In genomic region chr6:136761227-136761922, GRCh38 we compare ENCODE assay signal across 8 cellular contexts. TPM values are rescaled to one million over a fixed set of nuclear protein-coding genes. Genes with fewer than 3 reads are reported as not detected.
DNase-seq lines count a peak whose midpoint lies in the region; ATAC-seq and TF ChIP-seq lines count a peak whose summit lies in the region.

No MANE protein-coding gene starts in this region.

- H2AFZ ChIP-seq in OCI-LY3 (ENCODE audit: low read depth, low read length) (no peak overlapping the region), parathyroid adenoma (peak overlapping the region; percentile 50)

- peaks cover 3% of the 10 kb centered on the region; the same call in 1 of the 2 replicates for H4K20me1 ChIP-seq in OCI-LY3 (ENCODE audit: insufficient read depth, low read length)

- H3K4me1 ChIP-seq in OCI-LY3 (ENCODE audit: low read length), result peaks cover 36% of the 10 kb centered on the region
- H3K4me1 ChIP-seq in parathyroid adenoma, result no peaks in the 10 kb centered on the region

- no peak for ATAC-seq in GM21825 (IDR thresholded peaks at IDR 0.05; ENCODE audit: unreplicated experiment)
- ATAC-seq in esophagus mucosa, result no peak

- H3K27me3 ChIP-seq in GM06990 (replicated peaks; ENCODE audit: control insufficient read depth, insufficient read depth, low read length) (no peaks in the 10 kb centered on the region), OCI-LY3 (ENCODE audit: low read depth, low read length) (no peaks in the 10 kb centered on the region), parathyroid adenoma (ENCODE audit: control insufficient read depth, insufficient read depth, low read length) (no peaks in the 10 kb centered on the region)

- H3K79me2 ChIP-seq in OCI-LY3 (ENCODE audit: low read length) (no peaks in the 10 kb centered on the region), parathyroid adenoma (no peaks in the 10 kb centered on the region)

- peak overlapping the region; percentile 1; the same call in 1 of the 2 replicates for H3K4me2 ChIP-seq in OCI-LY3 (ENCODE audit: low read length)
- peak overlapping the region; percentile 32 for H3K4me2 ChIP-seq in parathyroid adenoma (ENCODE audit: low read length)

- H3K4me3 ChIP-seq in GM06990 (replicated peaks; ENCODE audit: low read depth, low read length), result peak overlapping the region; percentile 28
- no peak overlapping the region for H3K4me3 ChIP-seq in OCI-LY3 (ENCODE audit: low read length)
- no peak overlapping the region for H3K4me3 ChIP-seq in parathyroid adenoma (ENCODE audit: low read depth, low read length)

- H3K9me3 ChIP-seq in OCI-LY3 (ENCODE audit: insufficient read depth, low read length) (no peaks in the 10 kb centered on the region), parathyroid adenoma (ENCODE audit: control insufficient read depth, low read length) (no peaks in the 10 kb centered on the region)

- DNase-seq in GM06990 (ENCODE audit: extremely low read depth, insufficient read length), result no peak
- peak; percentile 55 for DNase-seq in dermis blood vessel endothelial cell
- no peak for DNase-seq in COR-L47 (lab: John Stamatoyannopoulos, UW)
- DNase-seq in stimulated activated CD4-positive, alpha-beta T cell treated with anti-CD3 and anti-CD28 coated beads, Interleukin-4, amount 100 ng/mL, for 24 hours, result no peak

- no peak overlapping the region for H3K27ac ChIP-seq in OCI-LY3 (ENCODE audit: low read length)
- no peak overlapping the region for H3K27ac ChIP-seq in parathyroid adenoma

- H3K9ac ChIP-seq in OCI-LY3 (ENCODE audit: low read length) (no peak overlapping the region), parathyroid adenoma (no peak overlapping the region)

- no peak for TF ChIP-seq CTCF in GM06990 (IDR thresholded peaks at IDR 0.05; ENCODE audit: insufficient read depth, low read length, poor library complexity, severe bottlenecking)
- no peak for TF ChIP-seq CTCF in OCI-LY3 (IDR thresholded peaks at IDR 0.05; ENCODE audit: low read depth, low read length)
- TF ChIP-seq CTCF in parathyroid adenoma (IDR thresholded peaks at IDR 0.05), result no peak

- H3K36me3 ChIP-seq in GM06990 (ENCODE audit: control insufficient read depth, insufficient read depth, low read length), result no peaks in the 10 kb centered on the region; the same call in 1 of the 2 replicates
- no peaks in the 10 kb centered on the region for H3K36me3 ChIP-seq in OCI-LY3 (replicated peaks; ENCODE audit: low read depth, low read length)
- no peaks in the 10 kb centered on the region for H3K36me3 ChIP-seq in parathyroid adenoma (ENCODE audit: control insufficient read depth, insufficient read depth, low read length)

RNA-seq across cellular contexts. Expression of gene MAP3K5, which starts 30.9 kb away (rescaled TPM):
- total RNA-seq in dermis blood vessel endothelial cell (5.8 and 10.9 TPM in 2 replicates), esophagus mucosa (14.5 TPM)
